Comparison of ENCODE assay signal across 8 cellular contexts in the genomic region with DNA sequence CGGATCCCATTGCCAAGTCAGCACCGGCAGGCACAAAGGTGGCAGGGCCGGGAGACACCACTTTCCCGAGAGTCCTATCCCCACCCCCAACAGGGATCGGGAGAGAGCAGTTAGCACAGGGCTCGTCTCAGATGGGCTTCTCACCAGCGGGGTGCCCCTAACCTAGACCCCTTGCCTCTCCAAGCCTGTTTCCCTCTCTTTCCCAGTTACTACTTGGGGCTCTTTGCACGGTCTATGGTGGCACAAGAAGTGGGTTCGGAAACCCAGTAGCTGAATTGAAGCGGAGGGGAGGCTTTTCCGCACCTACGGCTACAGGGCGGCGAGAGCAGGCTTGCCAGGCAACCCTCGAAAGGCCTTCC.
DNase-seq lines count a peak whose midpoint lies in the region; ATAC-seq lines count a peak whose summit lies in the region.

No MANE protein-coding gene starts in this region.

- H3K4me1 ChIP-seq in ES-I3 (ENCODE audit: insufficient read depth, low read length) = peaks cover 6% of the 10 kb centered on the region
- peaks cover 21% of the 10 kb centered on the region for H3K4me1 ChIP-seq in iPS-18a (ENCODE audit: control insufficient read depth, low read depth, low read length)
- peaks cover 4% of the 10 kb centered on the region for H3K4me1 ChIP-seq in rectal smooth muscle tissue (ENCODE audit: control insufficient read depth, insufficient read depth, low read length)

- H3K4me1 Mint-ChIP-seq in activated naive CD8-positive, alpha-beta T cell treated with anti-CD3 and anti-CD28 coated beads, Interleukin-2, amount 50 U/mL, for 24 hours = peaks cover 39% of the 10 kb centered on the region

- peak overlapping the region; percentile 46 for H3K4me3 Mint-ChIP-seq in activated naive CD8-positive, alpha-beta T cell treated with anti-CD3 and anti-CD28 coated beads, Interleukin-2, amount 50 U/mL, for 24 hours

- H3K36me3 ChIP-seq in ES-I3 (ENCODE audit: insufficient read depth, low read length) (no peaks in the 10 kb centered on the region), iPS-18a (ENCODE audit: control insufficient read depth, low read depth, low read length) (no peaks in the 10 kb centered on the region), rectal smooth muscle tissue (ENCODE audit: control insufficient read depth, insufficient read depth, low read length) (no peaks in the 10 kb centered on the region)

- H3K27ac ChIP-seq in iPS-18a (ENCODE audit: low read length) = no peak overlapping the region
- H3K27ac ChIP-seq in rectal smooth muscle tissue (ENCODE audit: low read depth, low read length) = peak overlapping the region; percentile 64

- ATAC-seq in activated naive CD8-positive, alpha-beta T cell treated with anti-CD3 and anti-CD28 coated beads, Interleukin-2, amount 50 U/mL, for 24 hours = no peak

- H3K27me3 ChIP-seq in iPS-18a (ENCODE audit: control insufficient read depth, insufficient read depth, low read length) = peaks cover 97% of the 10 kb centered on the region
- peaks cover 18% of the 10 kb centered on the region for H3K27me3 ChIP-seq in rectal smooth muscle tissue (ENCODE audit: control insufficient read depth, insufficient read depth, low read length)

- peaks cover 37% of the 10 kb centered on the region for H3K27me3 Mint-ChIP-seq in activated naive CD8-positive, alpha-beta T cell treated with anti-CD3 and anti-CD28 coated beads, Interleukin-2, amount 50 U/mL, for 24 hours

- H3K9me3 ChIP-seq in ES-I3 (ENCODE audit: control insufficient read depth, insufficient read depth, low read length) = no peaks in the 10 kb centered on the region; the same call in 1 of the 2 replicates
- no peaks in the 10 kb centered on the region for H3K9me3 ChIP-seq in iPS-18a (ENCODE audit: control insufficient read depth, low read depth, low read length)

- peak overlapping the region; percentile 50 for H3K4me3 ChIP-seq in iPS-18a (ENCODE audit: low read length)
- peak overlapping the region; percentile 55 for H3K4me3 ChIP-seq in rectal smooth muscle tissue (ENCODE audit: low read length)

- H3K27ac Mint-ChIP-seq in activated naive CD8-positive, alpha-beta T cell treated with anti-CD3 and anti-CD28 coated beads, Interleukin-2, amount 50 U/mL, for 24 hours = no peak overlapping the region

- DNase-seq in activated naive CD8-positive, alpha-beta T cell treated with anti-CD3 and anti-CD28 coated beads, Interleukin-2, amount 50 U/mL, for 24 hours = no peak
- DNase-seq in NCI-H146 treated with DMSO at 0.1 percent for 48 hours (lab: John Stamatoyannopoulos, UW; ENCODE audit: unreplicated experiment) (no peak), NCI-H1436 treated with DMSO at 0.1 percent for 48 hours (lab: John Stamatoyannopoulos, UW) (no peak)
- DNase-seq in activated effector memory CD4-positive, alpha-beta T cell treated with anti-CD3 and anti-CD28 coated beads, Interleukin-2, amount 50 U/mL, for 16 hours = no peak
- no peak for DNase-seq in activated CD8-positive, alpha-beta memory T cell treated with anti-CD3 and anti-CD28 coated beads, Interleukin-2, amount 50 U/mL, for 48 hours

- no peaks in the 10 kb centered on the region for H3K9me3 Mint-ChIP-seq in activated naive CD8-positive, alpha-beta T cell treated with anti-CD3 and anti-CD28 coated beads, Interleukin-2, amount 50 U/mL, for 24 hours

- H3K9ac ChIP-seq in ES-I3 (ENCODE audit: low read depth, low read length) = peak overlapping the region; percentile 58; the same call in 1 of the 2 replicates
- H3K9ac ChIP-seq in iPS-18a (ENCODE audit: low read length) = no peak overlapping the region
- no peak overlapping the region for H3K9ac ChIP-seq in rectal smooth muscle tissue (ENCODE audit: low read length)

- H3K36me3 Mint-ChIP-seq in activated naive CD8-positive, alpha-beta T cell treated with anti-CD3 and anti-CD28 coated beads, Interleukin-2, amount 50 U/mL, for 24 hours (ENCODE audit: low read depth) = no peaks in the 10 kb centered on the region
